27 cellular contexts compared by ENCODE assay signal in the genomic region with DNA sequence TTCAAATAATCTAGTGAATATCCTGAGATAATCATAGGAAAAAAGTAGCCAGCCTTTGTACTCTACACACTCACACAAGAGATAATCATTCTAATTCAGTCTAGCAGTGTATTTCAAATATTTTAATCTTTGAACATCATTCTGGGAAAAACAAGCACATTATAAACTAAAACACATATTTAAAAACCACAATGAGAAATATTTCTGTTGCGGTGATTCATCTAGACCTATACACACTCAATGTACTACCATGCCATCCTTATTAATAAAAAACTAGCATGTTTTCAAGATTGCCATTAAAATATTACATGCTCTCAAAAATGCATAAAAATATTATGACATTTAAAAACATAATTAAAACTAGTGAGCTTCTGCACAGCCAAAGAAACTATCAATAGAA.
"Had no signal": no experiment of that assay in that cellular context is flagged by ENCODE, and none has a peak within 500 bp of the region (broad histone marks: within the 10 kb centered on the region; RNA-seq: fewer than 3 reads in every experiment).

No MANE protein-coding gene starts in this region.

- DNase-seq: activated CD4-positive, alpha-beta T cell treated with anti-CD3 and anti-CD28 coated beads for 4 hours; activated CD4-positive, alpha-beta T cell treated with anti-CD3 and anti-CD28 coated beads, Interleukin-2, amount 50 U/mL, for 4 hours; activated naive CD4-positive, alpha-beta T cell treated with Interleukin-2 at 50 U/mL for 16 hours; activated naive CD8-positive, alpha-beta T cell treated with anti-CD3 and anti-CD28 coated beads, Interleukin-2, amount 10 ng/mL, durations not matched to agents 7 days and 5 days; activated T-cell treated with anti-CD3 and anti-CD28 coated beads for 4 hours; activated T-cell treated with anti-CD3 and anti-CD28 coated beads, Interleukin-2, amount 50 U/mL, for 72 hours; amygdala; colonic mucosa; dorsolateral prefrontal cortex; effector memory CD4-positive, alpha-beta T cell; foreskin fibroblast; head of caudate nucleus; hippocampal formation; immature natural killer cell; mesenchymal stem cell; naive thymus-derived CD8-positive, alpha-beta T cell; nucleus accumbens; psoas muscle; sigmoid colon; small intestine; stimulated activated CD4-positive, alpha-beta T cell treated with anti-CD3 and anti-CD28 coated beads, Interleukin-4, amount 100 ng/mL, for 24 hours; T-helper 9 cell; trophoblast cell had no signal

- ATAC-seq: activated T-cell treated with anti-CD3 and anti-CD28 coated beads, Interleukin-2, amount 50 U/mL, for 72 hours; naive thymus-derived CD8-positive, alpha-beta T cell; psoas muscle; stimulated activated effector memory CD8-positive, alpha-beta T cell treated with anti-CD3 and anti-CD28 coated beads, Interleukin-12 subunit alpha, Interleukin-12 subunit beta, amount 100 ng/mL, for 72 hours had no signal

- H3K4me1 ChIP-seq: colonic mucosa, parathyroid adenoma, psoas muscle, sigmoid colon had no signal

- H3K9ac ChIP-seq: parathyroid adenoma had no signal

- H3K4me3 ChIP-seq: colonic mucosa, dorsolateral prefrontal cortex, psoas muscle, sigmoid colon, thoracic aorta had no signal

- H3K27ac ChIP-seq: colonic mucosa, dorsolateral prefrontal cortex, parathyroid adenoma, psoas muscle, sigmoid colon, thoracic aorta, VCaP had no signal

- H3K9me3 ChIP-seq: colonic mucosa, psoas muscle, sigmoid colon, thoracic aorta had no signal

- H2AFZ ChIP-seq: parathyroid adenoma had no signal

- H3K27me3 ChIP-seq: colonic mucosa, dorsolateral prefrontal cortex, sigmoid colon had no signal
